25 cellular contexts compared by ENCODE assay signal in genomic region chr1:156669794-156670193, GRCh38. TPM values are rescaled to one million over a fixed set of nuclear protein-coding genes. Genes with fewer than 3 reads are reported as not detected.
DNase-seq lines count a peak whose midpoint lies in the region; ATAC-seq and TF ChIP-seq lines count a peak whose summit lies in the region.
"Had no signal": no experiment of that assay in that cellular context is flagged by ENCODE, and none has a peak within 500 bp of the region (broad histone marks: within the 10 kb centered on the region; RNA-seq: fewer than 3 reads in every experiment).

No MANE protein-coding gene starts in this region.

- H3K9me3 ChIP-seq in HUES48 (ENCODE audit: control insufficient read depth, insufficient read depth, low read length) (no peaks in the 10 kb centered on the region), lower lobe of right lung (no peaks in the 10 kb centered on the region), gastrocnemius medialis (no peaks in the 10 kb centered on the region)

- H3K4me1 ChIP-seq in HUES48 (ENCODE audit: control insufficient read depth, insufficient read depth, low read length) (peaks cover 63% of the 10 kb centered on the region), lower lobe of right lung (peaks cover 59% of the 10 kb centered on the region), gastrocnemius medialis (peaks cover 72 to 81% of the 10 kb centered on the region in 2 donors)

- ATAC-seq in lower lobe of right lung, result no peak
- no peak for ATAC-seq in gastrocnemius medialis
- no peak for ATAC-seq in HG03457 (IDR thresholded peaks at IDR 0.05; ENCODE audit: unreplicated experiment)
- no peak for ATAC-seq in GM18498 (IDR thresholded peaks at IDR 0.05; ENCODE audit: unreplicated experiment)
- ATAC-seq: activated CD8-positive, alpha-beta T cell treated with anti-CD3 and anti-CD28 coated beads, Interleukin-2, amount 10 ng/mL, durations not matched to agents 7 days and 5 days; GM12878; natural killer cell had no signal

- TF ChIP-seq CTCF in lower lobe of right lung (IDR thresholded peaks at IDR 0.05) (no peak), gastrocnemius medialis (IDR thresholded peaks at IDR 0.05 in 4 of 5, conservative IDR thresholded peaks at IDR 0.05 in 1 of 5) (no peak)

- no peak overlapping the region for H3K9ac ChIP-seq in HUES48 (ENCODE audit: low read depth, low read length)

- in situ Hi-C loops in gastrocnemius medialis (cut with MboI; ENCODE audit: low sequenced_read_pairs in 4 of 4), result no loop called here

- peaks cover 28% of the 10 kb centered on the region for H3K36me3 ChIP-seq in HUES48 (ENCODE audit: control insufficient read depth, insufficient read depth, low read length)
- H3K36me3 ChIP-seq in lower lobe of right lung, result peaks cover 4% of the 10 kb centered on the region
- H3K36me3 ChIP-seq in gastrocnemius medialis, result no peaks in the 10 kb centered on the region

- H3K27me3 ChIP-seq in HUES48 (ENCODE audit: control insufficient read depth, insufficient read depth, low read length) (no peaks in the 10 kb centered on the region), lower lobe of right lung (ENCODE audit: low read depth) (no peaks in the 10 kb centered on the region), gastrocnemius medialis (no peaks in the 10 kb centered on the region)

- no peak overlapping the region for H3K4me3 ChIP-seq in HUES48 (ENCODE audit: low read depth, low read length)
- H3K4me3 ChIP-seq in lower lobe of right lung, result no peak overlapping the region
- H3K4me3 ChIP-seq in gastrocnemius medialis, result no peak overlapping the region
- H3K4me3 ChIP-seq: GM12878, smooth muscle cell had no signal

- DNase-seq in lower lobe of right lung (no peak), gastrocnemius medialis (no peak), GM19238 (ENCODE audit: insufficient read length, low spot score) (no peak), head of caudate nucleus (no peak)
- DNase-seq: activated CD8-positive, alpha-beta T cell treated with anti-CD3 and anti-CD28 coated beads, Interleukin-2, amount 10 ng/mL, durations not matched to agents 7 days and 5 days; activated naive CD4-positive, alpha-beta T cell treated with anti-CD3 and anti-CD28 coated beads, Interleukin-2, amount 10 ng/mL, durations not matched to agents 7 days and 5 days; activated T-cell treated with anti-CD3 and anti-CD28 coated beads, Interleukin-2, amount 50 U/mL, for 24 hours; CD8-positive, alpha-beta memory T cell; DMS79; natural killer cell; NCI-H510A; posterior cingulate gyrus; stimulated activated CD4-positive, alpha-beta T cell treated with anti-CD3 and anti-CD28 coated beads, Interleukin-4, amount 100 ng/mL, for 1 hour; T1000 had no signal

- H3K27ac ChIP-seq in HUES48 (ENCODE audit: low read depth, low read length) (peak overlapping the region; percentile 85), angular gyrus (ENCODE audit: low read depth, low read length) (peak overlapping the region; percentile 79), lower lobe of right lung (peak overlapping the region; percentile 72), gastrocnemius medialis (peak overlapping the region; percentile 91 to 97 (median 94))
- H3K27ac ChIP-seq: RWPE1 had no signal

- TF ChIP-seq POLR2A in gastrocnemius medialis (IDR thresholded peaks at IDR 0.05), result no peak

- intact Hi-C loops in lower lobe of right lung (cut with DNase I), result no loop called here
- intact Hi-C loops in gastrocnemius medialis (cut with DNase I; ENCODE audit: low total_unique reads), result loop anchor here (10.0 kb wide), 2 partner anchors 225 to 545 kb away; partner anchors contain the start of gene PEAR1
- intact Hi-C loops in head of caudate nucleus (cut with DNase I), result no loop called here

RNA-seq across cellular contexts. Expression of gene NES, which starts 7.4 kb away (rescaled TPM):
- total RNA-seq in lower lobe of right lung (39.8 TPM), gastrocnemius medialis (10 to 100 TPM; 13.7 to 60.9 (median 26.4) TPM)
- total RNA-seq: activated CD8-positive, alpha-beta T cell treated with anti-CD3 and anti-CD28 coated beads, Interleukin-2, amount 10 ng/mL, durations not matched to agents 7 days and 5 days; CD8-positive, alpha-beta memory T cell; natural killer cell had no signal

RNA-seq across cellular contexts. Expression of gene BCAN, which starts 27.9 kb away (rescaled TPM):
- total RNA-seq in lower lobe of right lung (not detected), gastrocnemius medialis (under 1 TPM in 2 of 4 donors, not detected in 2; 0.26 to 0.29 TPM)
- total RNA-seq: activated CD8-positive, alpha-beta T cell treated with anti-CD3 and anti-CD28 coated beads, Interleukin-2, amount 10 ng/mL, durations not matched to agents 7 days and 5 days; CD8-positive, alpha-beta memory T cell; HT-29; LHCN-M2; smooth muscle cell had no signal

RNA-seq across cellular contexts. Expression of gene CRABP2, which starts 35.6 kb away (rescaled TPM):
- 2.1 TPM for total RNA-seq in lower lobe of right lung
- 1 to 10 TPM in 1 of 4 donors, under 1 TPM in 1, not detected in 2; 0.98 to 1.3 TPM for total RNA-seq in gastrocnemius medialis

RNA-seq across cellular contexts. Expression of gene HAPLN2, which starts 50.6 kb away (rescaled TPM):
- 0.21 TPM for total RNA-seq in lower lobe of right lung
- total RNA-seq in gastrocnemius medialis, result 1 to 10 TPM in 3 of 4 donors, under 1 TPM in 1; 0.53 to 6.0 (median 3.0) TPM
- total RNA-seq: activated CD8-positive, alpha-beta T cell treated with anti-CD3 and anti-CD28 coated beads, Interleukin-2, amount 10 ng/mL, durations not matched to agents 7 days and 5 days; astrocyte; CD8-positive, alpha-beta memory T cell; GM12878; H4; LHCN-M2; natural killer cell; smooth muscle cell had no signal

RNA-seq across cellular contexts. Expression of gene METTL25B, which starts 58.5 kb away (rescaled TPM):
- 41.0 TPM for total RNA-seq in lower lobe of right lung
- 10 to 100 TPM; 12.9 to 28.0 (median 17.6) TPM for total RNA-seq in gastrocnemius medialis
